8 cellular contexts compared by ENCODE assay signal in the genomic region with DNA sequence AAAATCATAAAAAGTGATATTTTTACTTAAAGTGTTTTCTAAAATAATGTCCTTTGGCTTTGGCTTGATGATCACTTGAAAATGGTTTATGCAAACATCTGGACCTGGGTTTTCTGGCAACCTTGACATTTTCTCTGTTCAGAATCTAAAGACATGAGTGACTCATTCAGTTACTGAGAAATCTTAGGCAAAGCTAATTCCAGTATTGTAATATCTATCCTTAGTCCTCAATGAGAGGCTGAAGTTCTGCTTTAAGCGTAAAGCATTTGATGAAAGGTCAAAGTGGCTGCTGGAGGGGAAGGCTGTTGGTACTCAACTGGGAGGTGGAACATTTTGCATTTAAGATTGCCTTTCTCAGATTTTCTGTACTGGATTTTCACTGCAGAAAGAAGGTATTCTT. TPM values are rescaled to one million over a fixed set of nuclear protein-coding genes. Genes with fewer than 3 reads are reported as not detected.
DNase-seq lines count a peak whose midpoint lies in the region; ATAC-seq, FAIRE-seq and TF ChIP-seq lines count a peak whose summit lies in the region.

No MANE protein-coding gene starts in this region.

- 14% methylated on average over 1 of the region's 1 CpG for WGBS in K562 (ENCODE audit: insufficient coverage, low coverage, missing lambda C conversion rate)

- no peak overlapping the region for H3K27ac Mint-ChIP-seq in mesothelial cell of epicardium

- peaks cover 13% of the 10 kb centered on the region for H3K9me3 Mint-ChIP-seq in mesothelial cell of epicardium

- peak; percentile 30 for DNase-seq in AG09319 (ENCODE audit: extremely low read depth, low read depth)
- DNase-seq in K562 (ENCODE audit: extremely low read depth in 1 of 4, low spot score in 3 of 4): peak in 1 of 4 experiments; percentile 37
- DNase-seq in mesothelial cell of epicardium (ENCODE audit: low spot score in 2 of 2, unreplicated experiment in 2 of 2): no peak
- no peak for DNase-seq in stimulated activated CD4-positive, alpha-beta T cell treated with anti-CD3 and anti-CD28 coated beads, Interleukin-1b, Interleukin-23, amount 100 ng/mL, for 48 hours
- DNase-seq in WERI-Rb-1: no peak
- DNase-seq in BE2C: no peak

- H3K4me1 Mint-ChIP-seq in mesothelial cell of epicardium: peaks cover 46% of the 10 kb centered on the region

- H4K20me1 ChIP-seq in K562 (replicated peaks; ENCODE audit: control insufficient read depth, insufficient read depth, low read length): peaks cover 13% of the 10 kb centered on the region; the same call in 1 of the 2 replicates

- no peaks in the 10 kb centered on the region for H3K27me3 ChIP-seq in HUES6 (ENCODE audit: control insufficient read depth, insufficient read depth, low read length)
- no peaks in the 10 kb centered on the region for H3K27me3 ChIP-seq in K562 (ENCODE audit: control insufficient read depth in 2 of 2, insufficient read depth in 2 of 2, low read length in 2 of 2)
- H3K27me3 ChIP-seq in WERI-Rb-1 (ENCODE audit: insufficient read depth, low read depth, severe bottlenecking): no peaks in the 10 kb centered on the region
- H3K27me3 ChIP-seq in BE2C: no peaks in the 10 kb centered on the region

- no peak overlapping the region for H3K27ac ChIP-seq in HUES6 (ENCODE audit: low read depth, low read length)
- H3K27ac ChIP-seq in K562 (ENCODE audit: extremely low read depth, low read depth, low read length): no peak overlapping the region
- H3K27ac ChIP-seq in WERI-Rb-1: no peak overlapping the region

- peaks cover 3% of the 10 kb centered on the region for H3K36me3 Mint-ChIP-seq in mesothelial cell of epicardium

- peaks cover 49% of the 10 kb centered on the region for H3K4me1 ChIP-seq in HUES6 (ENCODE audit: control insufficient read depth, insufficient read depth, low read length)
- H3K4me1 ChIP-seq in K562 (replicated peaks in 1 of 2; ENCODE audit: control insufficient read depth in 2 of 2, insufficient read depth in 2 of 2, low read length in 2 of 2): peaks cover 26 to 30% of the 10 kb centered on the region in 2 experiments
- no peaks in the 10 kb centered on the region; the same call in 1 of the 2 replicates for H3K4me1 ChIP-seq in BE2C

- peak; percentile 44 for FAIRE-seq in K562 (lab: Jason Lieb, UNC)

- TF ChIP-seq RAD21 in K562 (CRISPR knock-in tag; conservative IDR thresholded peaks at IDR 0.05 in 1 of 2, IDR thresholded peaks at IDR 0.05 in 1 of 2): no peak

- peaks cover 71% of the 10 kb centered on the region for H3K79me2 ChIP-seq in K562 (ENCODE audit: control insufficient read depth, insufficient read depth, low read length)

- no peak for ATAC-seq in K562
- ATAC-seq in HG03439 (IDR thresholded peaks at IDR 0.05; ENCODE audit: unreplicated experiment): no peak

- no peak overlapping the region for H2AFZ ChIP-seq in K562 (ENCODE audit: low read depth, low read length)

- H3K4me2 ChIP-seq in K562 (ENCODE audit: insufficient read depth, low read length): peak overlapping the region; percentile 87

- peaks cover 2% of the 10 kb centered on the region for H3K27me3 Mint-ChIP-seq in mesothelial cell of epicardium (ENCODE audit: low read depth)

- no peak for TF ChIP-seq CTCF in AG09319 (IDR thresholded peaks at IDR 0.05; ENCODE audit: low read depth, low read length)
- no peak for TF ChIP-seq CTCF in K562 (IDR thresholded peaks at IDR 0.05 in 2 of 3, conservative IDR thresholded peaks at IDR 0.05 in 1 of 3; ENCODE audit: insufficient read depth in 2 of 3, low read depth in 1 of 3, low read length in 3 of 3)
- no peak for TF ChIP-seq CTCF in mesothelial cell of epicardium (IDR thresholded peaks at IDR 0.05; ENCODE audit: unreplicated experiment)
- no peak for TF ChIP-seq CTCF in WERI-Rb-1 (IDR thresholded peaks at IDR 0.05; ENCODE audit: low read depth, low read length)
- no peak for TF ChIP-seq CTCF in BE2C (IDR thresholded peaks at IDR 0.05; ENCODE audit: low read depth, low read length)

- POLR2A ChIA-PET in K562 (lab: Yijun Ruan, JAX): interaction anchor here (0.5 to 1.9 kb wide), 6 partner anchors 9 to 152 kb away, joined by 3 to 21 read pairs (median 4); no protein-coding TSS in a partner anchor

- H3K4me3 ChIP-seq in HUES6 (ENCODE audit: low read depth, low read length): peak overlapping the region; percentile 99
- H3K4me3 ChIP-seq in K562: peak overlapping the region; percentile 91; the same call in 1 of the 2 replicates
- H3K4me3 ChIP-seq in WERI-Rb-1 (ENCODE audit: low read depth, low read length): no peak overlapping the region
- H3K4me3 ChIP-seq in BE2C (ENCODE audit: low read depth, low read length): no peak overlapping the region

- H3K9me3 ChIP-seq in HUES6 (ENCODE audit: control insufficient read depth, insufficient read depth, low read depth, low read length) (peaks cover 13% of the 10 kb centered on the region), K562 (replicated peaks; ENCODE audit: control insufficient read depth, insufficient read depth, low read depth, low read length) (no peaks in the 10 kb centered on the region), WERI-Rb-1 (ENCODE audit: severe bottlenecking) (peaks cover 5% of the 10 kb centered on the region), BE2C (no peaks in the 10 kb centered on the region)

- BruUV-seq in K562 (replicated peaks; lab: Mats Ljungman, UMichigan): no TSS peak

- no peaks in the 10 kb centered on the region for H3K36me3 ChIP-seq in HUES6 (ENCODE audit: control insufficient read depth, insufficient read depth, low read length)
- H3K36me3 ChIP-seq in K562 (ENCODE audit: control insufficient read depth, insufficient read depth, low read length): no peaks in the 10 kb centered on the region
- H3K36me3 ChIP-seq in WERI-Rb-1: no peaks in the 10 kb centered on the region; the same call in 1 of the 2 replicates
- H3K36me3 ChIP-seq in BE2C: no peaks in the 10 kb centered on the region

- in situ Hi-C loops in K562 (cut with MboI): no loop called here

- CTCF ChIA-PET in K562 (lab: Yijun Ruan, JAX; ENCODE audit: low intra/inter-chr PET ratio): interaction anchor here (0.6 kb wide), 1 partner anchor 916 kb away, joined by 3 read pairs; no protein-coding TSS in a partner anchor

- H3K9ac ChIP-seq in HUES6 (ENCODE audit: low read length) (peak overlapping the region; percentile 92), K562 (ENCODE audit: insufficient read depth in 1 of 2, low read depth in 2 of 2, low read length in 2 of 2) (peak overlapping the region; percentile 53 to 75; a peak in 3 of 4 replicates)

- peak overlapping the region; percentile 85 for H3K4me3 Mint-ChIP-seq in mesothelial cell of epicardium

- H3K9me1 ChIP-seq in K562 (ENCODE audit: control insufficient read depth, insufficient read depth, low read length): no peaks in the 10 kb centered on the region

- TF ChIP-seq EP300 in K562 (IDR thresholded peaks at IDR 0.05; ENCODE audit: low read length): no peak

- no peak for TF ChIP-seq POLR2A in K562 (conservative IDR thresholded peaks at IDR 0.05)

- intact Hi-C loops in K562 (cut with micrococcal nuclease): loop anchor here (5.0 to 10.0 kb wide), 2 partner anchors 120 to 263 kb away; no protein-coding TSS in a partner anchor

TF ChIP-seq in K562, 482 proteins besides CTCF, POLR2A, EP300 and RAD21 (continues in another document):
- TF ChIP-seq XRCC4 (IDR thresholded peaks at IDR 0.05; ENCODE audit: extremely low read depth, insufficient read depth, insufficient read length) (no peak), ZNF707 (CRISPR knock-in tag; conservative IDR thresholded peaks at IDR 0.05) (no peak), SNRNP70 (optimal IDR thresholded peaks at IDR 0.05; ENCODE audit: low read depth, low read length) (no peak), ZNF717 (CRISPR knock-in tag; IDR thresholded peaks at IDR 0.05) (no peak), JUND (IDR thresholded peaks at IDR 0.05; ENCODE audit: borderline replicate concordance, low read depth, low read length) (0 out of 2 replicates have a peak, but pooled peaks have one; percentile 50), JUND (tag; IDR thresholded peaks at IDR 0.05; ENCODE audit: borderline replicate concordance, low read depth, low read length) (no peak), ATF3 (IDR thresholded peaks at IDR 0.05) (peak; percentile 53), ATF3 (CRISPR knock-in tag; conservative IDR thresholded peaks at IDR 0.05) (no peak), FOSL1 (tag; conservative IDR thresholded peaks at IDR 0.05) (peak; percentile 30; the same call in 1 of the 2 replicates)

RNA-seq across cellular contexts. Expression of gene MAN2A1, which starts 2.3 kb away (rescaled TPM):
- 49.3 and 133 TPM in 2 replicates for total RNA-seq in K562 (2011; cell fraction: chromatin; rRNA removed; ENCODE audit: low replicate concordance)
- 34.5 and 44.9 TPM in 2 replicates for total RNA-seq in K562 (2011; cell fraction: nucleolus; rRNA removed)
- 56.6 and 71.8 TPM in 2 replicates for total RNA-seq in K562 (2011; cell fraction: nucleoplasm; rRNA removed)
- 18.7 and 20.9 TPM in 2 replicates for total RNA-seq in K562 (2014; rRNA removed)
- total RNA-seq in K562 (2014; rRNA removed; fragmentation: Illumina TruSeq; extraction: Trizol): 32.0 and 33.4 TPM in 2 replicates
- 28.9 and 29.0 TPM in 2 replicates for total RNA-seq in K562 (2015; rRNA removed; fragmentation: Illumina TruSeq; extraction: Trizol)
- 25.8 and 25.9 TPM in 2 replicates for total RNA-seq in K562 (2021)
- polyA plus RNA-seq in K562 (2011; rRNA removed): 26.0 and 31.4 TPM in 2 replicates
- polyA plus RNA-seq in K562 (2011; cell fraction: cytosol; rRNA removed): 6.3 and 9.5 TPM in 2 replicates
- polyA plus RNA-seq in K562 (2011; cell fraction: nucleus; rRNA removed): 34.5 and 43.8 TPM in 2 replicates
- polyA plus RNA-seq in K562 (2012): 11.9 and 17.3 TPM in 2 replicates
- polyA plus RNA-seq in K562 (2014; fragmentation: Illumina TruSeq; extraction: Trizol): 15.4 and 19.8 TPM in 2 replicates
- polyA plus RNA-seq in K562 (2014; fragmentation: Nextera tagmentation; extraction: Ambion mirVana): 1 to 10 TPM; 5.2 to 8.2 TPM
- 10.9 and 15.1 TPM in 2 replicates for polyA plus RNA-seq in K562 (2014; rRNA removed)
- polyA minus RNA-seq in K562 (2011; rRNA and poly(A)+ RNA removed): 76.8 and 82.8 TPM in 2 replicates
- polyA minus RNA-seq in K562 (2011; cell fraction: cytosol; rRNA and poly(A)+ RNA removed): 20.2 and 32.8 TPM in 2 replicates
- 87.9 and 133 TPM in 2 replicates for polyA minus RNA-seq in K562 (2011; cell fraction: nucleus; rRNA and poly(A)+ RNA removed)
- 19.1 to 21.3 TPM (median 20.0 TPM) in 3 replicates for total RNA-seq in mesothelial cell of epicardium
- 3.6 TPM for polyA plus RNA-seq in BE2C (2012; ENCODE audit: insufficient read depth, insufficient read length, low read depth)

Comparison
In these comparisons a context has a peak if more than half of its experiments do, and no peak if none do; other contexts are left out.
1. H3K4me3 ChIP-seq: peak in HUES6 (single experiment) and K562 (single experiment); none in WERI-Rb-1 (single experiment) and BE2C (single experiment).